9 cellular contexts compared by ENCODE assay signal in genomic region chr10:125162181-125162906, GRCh38. TPM values are rescaled to one million over a fixed set of nuclear protein-coding genes. Genes with fewer than 3 reads are reported as not detected.
DNase-seq lines count a peak whose midpoint lies in the region; ATAC-seq and TF ChIP-seq lines count a peak whose summit lies in the region.
"Had no signal": no experiment of that assay in that cellular context is flagged by ENCODE, and none has a peak within 500 bp of the region (broad histone marks: within the 10 kb centered on the region; RNA-seq: fewer than 3 reads in every experiment).

No MANE protein-coding gene starts in this region.

- no peak for ATAC-seq in GM21360 (IDR thresholded peaks at IDR 0.05; ENCODE audit: unreplicated experiment)
- no peak for ATAC-seq in HG03175 (IDR thresholded peaks at IDR 0.05; ENCODE audit: unreplicated experiment)

- no peaks in the 10 kb centered on the region for H3K27me3 ChIP-seq in MG63

- no peaks in the 10 kb centered on the region for H3K27me3 Mint-ChIP-seq in nephron (ENCODE audit: low read depth)

- peaks cover 13% of the 10 kb centered on the region for H3K4me1 Mint-ChIP-seq in nephron

- H3K4me3 ChIP-seq in AG04449 (ENCODE audit: low read depth, low read length): peak overlapping the region; percentile 72
- peak overlapping the region; percentile 72 for H3K4me3 ChIP-seq in MG63
- peak overlapping the region; percentile 72 for H3K4me3 ChIP-seq in epithelial cell of proximal tubule (ENCODE audit: low read depth, low read length)

- TF ChIP-seq CTCF in AG04449 (IDR thresholded peaks at IDR 0.05; ENCODE audit: insufficient read depth, low read length, missing control alignments) (no peak), epithelial cell of proximal tubule (conservative IDR thresholded peaks at IDR 0.05; ENCODE audit: low read depth, low read length) (no peak), nephron (IDR thresholded peaks at IDR 0.05; ENCODE audit: unreplicated experiment in 3 of 3) (no peak)

- H3K9me3 Mint-ChIP-seq in nephron: no peaks in the 10 kb centered on the region

- 0 out of 2 replicates have a peak, but pooled peaks cover 3% of the 10 kb centered on the region for H3K36me3 ChIP-seq in MG63

- DNase-seq in AG04449 (ENCODE audit: low read depth, low spot score) (no peak), MG63 (no peak), epithelial cell of proximal tubule (ENCODE audit: low read depth) (no peak), GDM1 (lab: John Stamatoyannopoulos, UW) (no peak), HuH-7.5 (ENCODE audit: low spot score) (no peak)
- DNase-seq: NCI-H774 had no signal

- H3K9me3 ChIP-seq in MG63: no peaks in the 10 kb centered on the region

- POLR2A ChIA-PET in AG04449 (lab: Yijun Ruan, JAX): no interaction called here

- no peaks in the 10 kb centered on the region for H3K36me3 Mint-ChIP-seq in nephron (ENCODE audit: low read depth)

- H3K4me3 Mint-ChIP-seq in nephron: peak overlapping the region; percentile 84 to 88 (median 86)

- CTCF ChIA-PET in AG04449 (lab: Yijun Ruan, JAX): interaction anchor here (0.6 to 1.1 kb wide), 3 partner anchors 13 to 105 kb away, joined by 3 to 4 read pairs (median 3); no protein-coding TSS in a partner anchor

- peak overlapping the region; percentile 70 to 94 (median 90) for H3K27ac Mint-ChIP-seq in nephron

RNA-seq across cellular contexts. Expression of gene CTBP2, which starts 2.0 kb away (rescaled TPM):
- 58.1 and 88.7 TPM in 2 replicates for total RNA-seq in MG63 (2014; rRNA removed; shearing (Covaris generic); ENCODE audit: low replicate concordance)
- total RNA-seq in epithelial cell of proximal tubule: 57.3 and 106 TPM in 2 replicates
